In the genomic region with DNA sequence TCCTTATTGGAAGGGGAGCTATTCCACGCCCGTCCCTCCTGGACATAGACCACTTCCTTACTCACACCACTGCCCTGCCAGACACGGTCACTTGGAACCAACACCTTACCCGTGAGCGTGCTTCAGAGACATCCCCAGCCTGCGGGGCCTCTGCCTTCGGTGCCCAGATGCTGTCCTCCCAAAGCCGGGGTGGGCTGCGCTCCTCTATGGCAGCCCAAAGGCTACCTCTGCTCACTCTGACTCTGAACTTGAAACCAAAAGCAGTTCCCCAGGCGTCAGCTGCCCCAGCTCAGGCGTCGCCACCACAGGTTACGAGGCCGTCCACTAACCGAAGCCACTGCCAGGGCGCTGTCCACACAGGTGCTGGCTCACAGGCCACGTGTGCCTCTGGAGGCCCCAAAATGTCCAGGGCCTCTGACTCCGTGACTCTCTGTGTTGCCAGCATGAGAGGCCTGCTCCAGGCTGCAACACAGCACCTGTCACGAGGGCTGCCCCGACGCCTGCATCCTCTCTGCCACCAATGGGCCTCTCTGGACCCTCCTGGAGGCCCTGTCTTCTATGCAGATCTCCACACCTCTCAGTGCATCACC, we compare ENCODE assay signal across 27 cellular contexts. TPM values are rescaled to one million over a fixed set of nuclear protein-coding genes. Genes with fewer than 3 reads are reported as not detected.
DNase-seq lines count a peak whose midpoint lies in the region; ATAC-seq lines count a peak whose summit lies in the region.
"Had no signal": no experiment of that assay in that cellular context is flagged by ENCODE, and none has a peak within 500 bp of the region (broad histone marks: within the 10 kb centered on the region; RNA-seq: fewer than 3 reads in every experiment).

No MANE protein-coding gene starts in this region.

- H3K27me3 Mint-ChIP-seq in activated T-helper 17 cell treated with anti-CD3 and anti-CD28 coated beads, Interleukin-2, amount 50 U/mL, for 72 hours: no peaks in the 10 kb centered on the region
- no peaks in the 10 kb centered on the region for H3K27me3 Mint-ChIP-seq in stimulated activated naive B cell treated with anti-CD40 and anti-IgM and Interleukin-4, amounts not matched to agents 10 μg/mL and 1 μg/mL and 100 μg/mL, for 72 hours
- H3K27me3 Mint-ChIP-seq: activated CD8-positive, alpha-beta T cell treated with anti-CD3 and anti-CD28 coated beads for 36 hours had no signal

- DNase-seq in activated CD4-positive, CD25-positive, alpha-beta regulatory T cell treated with anti-CD3 and anti-CD28 coated beads, Interleukin-2, amount 50 U/mL, for 72 hours: peak; percentile 25
- DNase-seq in mesenteric fat pad (ENCODE audit: low spot score) (peak; percentile 82), inferior parietal cortex (ENCODE audit: extremely low spot score) (no peak), middle frontal gyrus (ENCODE audit: extremely low spot score, low spot score) (no peak)
- DNase-seq in stimulated activated naive B cell treated with anti-CD40 and anti-IgM and Interleukin-4, amounts not matched to agents 10 μg/mL and 1 μg/mL and 100 μg/mL, for 72 hours: no peak
- no peak for DNase-seq in stimulated activated CD4-positive, alpha-beta T cell treated with anti-CD3 and anti-CD28 coated beads, Interleukin-15, amount 100 ng/mL, for 24 hours
- DNase-seq: activated CD8-positive, alpha-beta memory T cell treated with anti-CD3 and anti-CD28 coated beads, Interleukin-2, amount 50 U/mL, for 48 hours; activated CD8-positive, alpha-beta T cell treated with anti-CD3 and anti-CD28 coated beads for 36 hours; amygdala; GOT3; hypothalamus; left ventricle myocardium inferior; MG63; NCI-H1105 treated with DMSO at 0.1 percent for 48 hours; NCI-H187 treated with DMSO at 0.1 percent for 48 hours; NCI-H2171 treated with DMSO at 0.1 percent for 48 hours; NCI-H510A; stimulated activated naive CD4-positive, alpha-beta T cell treated with Interleukin-2 at 50 U/mL for 16 hours had no signal

- H3K9me3 Mint-ChIP-seq in activated T-helper 17 cell treated with anti-CD3 and anti-CD28 coated beads, Interleukin-2, amount 50 U/mL, for 72 hours: no peaks in the 10 kb centered on the region
- H3K9me3 Mint-ChIP-seq in stimulated activated naive B cell treated with anti-CD40 and anti-IgM and Interleukin-4, amounts not matched to agents 10 μg/mL and 1 μg/mL and 100 μg/mL, for 72 hours: no peaks in the 10 kb centered on the region
- H3K9me3 Mint-ChIP-seq: activated CD8-positive, alpha-beta T cell treated with anti-CD3 and anti-CD28 coated beads for 36 hours; activated naive CD4-positive, alpha-beta T cell treated with anti-CD3 and anti-CD28 coated beads, Interleukin-2, amount 50 U/mL, for 72 hours; activated T-helper 1 cell treated with anti-CD3 and anti-CD28 coated beads, Interleukin-12 subunit alpha, Interleukin-12 subunit beta, Interleukin-2, Interleukin-4 antibody, amounts not matched to agents 30 ng/mL and 10 ng/mL and 1 ng/mL, durations not matched to agents 14 hours and 24 hours and 36 hours; mesothelial cell of epicardium; nephron; T-helper 1 cell treated with Interleukin-12 subunit alpha and Interleukin-12 subunit beta and Interleukin-4 antibody, amounts not matched to agents 30 μg/mL and 1 μg/mL, for 36 hours had no signal

- ATAC-seq in activated CD4-positive, CD25-positive, alpha-beta regulatory T cell treated with anti-CD3 and anti-CD28 coated beads, Interleukin-2, amount 50 U/mL, for 24 hours: no peak
- no peak for ATAC-seq in activated T-helper 17 cell treated with anti-CD3 and anti-CD28 coated beads, Interleukin-2, amount 50 U/mL, for 72 hours (replicated peaks)
- ATAC-seq in stimulated activated naive B cell treated with anti-CD40 and anti-IgM and Interleukin-4, amounts not matched to agents 10 μg/mL and 1 μg/mL and 100 μg/mL, for 72 hours (replicated peaks): no peak
- ATAC-seq: activated CD8-positive, alpha-beta T cell treated with anti-CD3 and anti-CD28 coated beads for 36 hours; activated naive CD4-positive, alpha-beta T cell treated with anti-CD3 and anti-CD28 coated beads, Interleukin-2, amount 50 U/mL, for 72 hours; gastroesophageal sphincter; SK-N-SH treated with all-trans-retinoic acid at 6 μM for 48 hours had no signal

- no peak overlapping the region for H3K4me3 Mint-ChIP-seq in activated T-helper 17 cell treated with anti-CD3 and anti-CD28 coated beads, Interleukin-2, amount 50 U/mL, for 72 hours
- no peak overlapping the region for H3K4me3 Mint-ChIP-seq in stimulated activated naive B cell treated with anti-CD40 and anti-IgM and Interleukin-4, amounts not matched to agents 10 μg/mL and 1 μg/mL and 100 μg/mL, for 72 hours
- H3K4me3 Mint-ChIP-seq: activated CD8-positive, alpha-beta T cell treated with anti-CD3 and anti-CD28 coated beads for 36 hours; activated T-helper 1 cell treated with anti-CD3 and anti-CD28 coated beads, Interleukin-12 subunit alpha, Interleukin-12 subunit beta, Interleukin-2, Interleukin-4 antibody, amounts not matched to agents 30 ng/mL and 10 ng/mL and 1 ng/mL, durations not matched to agents 14 hours and 24 hours and 36 hours; mesothelial cell of epicardium; nephron; T-helper 1 cell treated with Interleukin-12 subunit alpha and Interleukin-12 subunit beta and Interleukin-4 antibody, amounts not matched to agents 30 μg/mL and 1 μg/mL, for 36 hours had no signal

- peak overlapping the region; percentile 48 for H3K27ac Mint-ChIP-seq in activated T-helper 17 cell treated with anti-CD3 and anti-CD28 coated beads, Interleukin-2, amount 50 U/mL, for 72 hours
- peak overlapping the region; percentile 63 for H3K27ac Mint-ChIP-seq in stimulated activated naive B cell treated with anti-CD40 and anti-IgM and Interleukin-4, amounts not matched to agents 10 μg/mL and 1 μg/mL and 100 μg/mL, for 72 hours
- H3K27ac Mint-ChIP-seq: activated CD8-positive, alpha-beta T cell treated with anti-CD3 and anti-CD28 coated beads for 36 hours; activated T-helper 1 cell treated with anti-CD3 and anti-CD28 coated beads, Interleukin-12 subunit alpha, Interleukin-12 subunit beta, Interleukin-2, Interleukin-4 antibody, amounts not matched to agents 30 ng/mL and 10 ng/mL and 1 ng/mL, durations not matched to agents 14 hours and 24 hours and 36 hours; mesothelial cell of epicardium; nephron; T-helper 1 cell treated with Interleukin-12 subunit alpha and Interleukin-12 subunit beta and Interleukin-4 antibody, amounts not matched to agents 30 μg/mL and 1 μg/mL, for 36 hours had no signal

- H3K36me3 Mint-ChIP-seq in activated T-helper 17 cell treated with anti-CD3 and anti-CD28 coated beads, Interleukin-2, amount 50 U/mL, for 72 hours (ENCODE audit: low read depth): peaks cover 6% of the 10 kb centered on the region
- H3K36me3 Mint-ChIP-seq in stimulated activated naive B cell treated with anti-CD40 and anti-IgM and Interleukin-4, amounts not matched to agents 10 μg/mL and 1 μg/mL and 100 μg/mL, for 72 hours: peaks cover 14 to 19% of the 10 kb centered on the region in 2 donors
- H3K36me3 Mint-ChIP-seq: mesothelial cell of epicardium had no signal

- H3K4me1 Mint-ChIP-seq in activated T-helper 17 cell treated with anti-CD3 and anti-CD28 coated beads, Interleukin-2, amount 50 U/mL, for 72 hours: peaks cover 23% of the 10 kb centered on the region
- H3K4me1 Mint-ChIP-seq in stimulated activated naive B cell treated with anti-CD40 and anti-IgM and Interleukin-4, amounts not matched to agents 10 μg/mL and 1 μg/mL and 100 μg/mL, for 72 hours: peaks cover 24 to 50% of the 10 kb centered on the region in 2 donors

RNA-seq across cellular contexts. Expression of gene HDAC4, which starts 23.8 kb away (rescaled TPM):
- 10 to 100 TPM; 34.3 to 52.9 TPM for total RNA-seq in activated T-helper 17 cell treated with anti-CD3 and anti-CD28 coated beads, Interleukin-2, amount 50 U/mL, for 72 hours
- 44.9 TPM for total RNA-seq in mesenteric fat pad

Comparison
In these comparisons a context has a peak if more than half of its experiments do, and no peak if none do; other contexts are left out.
1. DNase-seq: peak in activated CD4-positive, CD25-positive, alpha-beta regulatory T cell treated with anti-CD3 and anti-CD28 coated beads, Interleukin-2, amount 50 U/mL, for 72 hours (single experiment) and mesenteric fat pad (single experiment); none in stimulated activated naive B cell treated with anti-CD40 and anti-IgM and Interleukin-4, amounts not matched to agents 10 μg/mL and 1 μg/mL and 100 μg/mL, for 72 hours (single experiment), inferior parietal cortex (single experiment), stimulated activated CD4-positive, alpha-beta T cell treated with anti-CD3 and anti-CD28 coated beads, Interleukin-15, amount 100 ng/mL, for 24 hours (single experiment) and middle frontal gyrus (single experiment).